1 cellular context compared by ENCODE assay signal in the genomic region with DNA sequence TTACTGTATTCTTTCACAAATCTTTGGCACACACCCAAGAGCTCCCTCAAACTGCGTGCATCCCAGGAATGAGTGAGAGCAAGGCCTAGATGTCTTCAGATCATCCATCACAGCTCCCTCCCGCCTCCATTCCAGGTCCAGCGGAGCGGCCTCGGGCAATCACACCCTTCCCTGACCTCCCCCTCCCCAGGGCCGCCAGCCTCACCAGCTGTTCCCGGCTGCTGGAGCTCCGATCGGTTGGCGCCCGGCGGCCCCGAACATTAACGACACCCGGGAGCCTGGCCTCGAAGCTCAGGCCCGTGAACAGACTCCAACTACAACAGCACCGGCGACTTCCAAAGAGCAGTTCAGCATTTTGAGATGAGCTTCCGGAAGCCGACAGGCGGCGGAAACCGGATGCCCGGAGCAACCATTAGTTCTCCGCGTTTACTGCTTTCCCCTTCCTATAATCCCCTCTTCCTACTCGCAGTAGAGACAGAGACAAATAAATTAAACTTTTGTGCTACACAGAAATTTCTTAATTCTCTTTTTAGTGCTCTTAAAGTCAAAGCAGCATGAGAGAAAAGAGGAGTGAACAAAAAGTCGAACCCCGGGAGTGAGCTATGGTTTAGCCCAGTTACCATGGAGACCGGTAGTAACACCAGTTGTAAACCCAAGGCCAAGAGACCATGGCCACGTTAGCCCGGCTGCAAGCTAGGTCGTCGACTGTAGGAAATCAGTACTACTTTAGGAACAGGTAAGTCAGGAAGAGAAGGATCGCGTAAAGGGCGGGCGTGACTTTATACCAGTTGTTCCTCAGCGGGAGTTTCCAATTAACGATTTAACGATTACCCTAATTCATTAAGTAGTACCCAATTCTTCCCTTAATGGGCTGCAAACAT.
A peak's percentile ranks its signal among the peaks of the same experiment; 100 is the strongest.
TF ChIP-seq lines count a peak whose summit lies in the region.

Gene GPATCH2 (minus strand): TSS at position 380 of the 881 bp plus-strand sequence. CDS start 119 bp downstream, at position 261.
A gene with protein sequence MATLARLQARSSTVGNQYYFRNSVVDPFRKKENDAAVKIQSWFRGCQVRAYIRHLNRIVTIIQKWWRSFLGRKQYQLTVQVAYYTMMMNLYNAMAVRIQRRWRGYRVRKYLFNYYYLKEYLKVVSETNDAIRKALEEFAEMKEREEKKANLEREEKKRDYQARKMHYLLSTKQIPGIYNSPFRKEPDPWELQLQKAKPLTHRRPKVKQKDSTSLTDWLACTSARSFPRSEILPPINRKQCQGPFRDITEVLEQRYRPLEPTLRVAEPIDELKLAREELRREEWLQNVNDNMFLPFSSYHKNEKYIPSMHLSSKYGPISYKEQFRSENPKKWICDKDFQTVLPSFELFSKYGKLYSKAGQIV (plus strand): TSS at position 634 of the 881 bp plus-strand sequence. CDS start 35 bp downstream, at position 669.

TF ChIP-seq in SK-N-SH, 30 proteins besides CTCF, POLR2A, EP300 and RAD21 (continued from another document):
- TF ChIP-seq REST (IDR thresholded peaks at IDR 0.05; ENCODE audit: low read depth, low read length) (peak; percentile 27; the same call in 1 of the 2 replicates), MXI1 (IDR thresholded peaks at IDR 0.05; ENCODE audit: low read depth, low read length) (peak; percentile 97), JUND (IDR thresholded peaks at IDR 0.05) (no peak; the same call in 1 of the 2 replicates), ELF1 (IDR thresholded peaks at IDR 0.05) (peak; percentile 47; the same call in 1 of the 2 replicates), FOXM1 (IDR thresholded peaks at IDR 0.05; ENCODE audit: low read depth) (no peak), GABPA (IDR thresholded peaks at IDR 0.05; ENCODE audit: low read depth) (peak; percentile 88)
